Comparison of ENCODE assay signal across 1 cellular context in genomic region chr1:248904437-248905216, GRCh38.
TF ChIP-seq lines count a peak whose summit lies in the region.

No MANE protein-coding gene starts in this region.

TF ChIP-seq in WTC11, 78 proteins besides CTCF, POLR2A, EP300 and RAD21 (continued from another document):
- TF ChIP-seq, protein P1, sequence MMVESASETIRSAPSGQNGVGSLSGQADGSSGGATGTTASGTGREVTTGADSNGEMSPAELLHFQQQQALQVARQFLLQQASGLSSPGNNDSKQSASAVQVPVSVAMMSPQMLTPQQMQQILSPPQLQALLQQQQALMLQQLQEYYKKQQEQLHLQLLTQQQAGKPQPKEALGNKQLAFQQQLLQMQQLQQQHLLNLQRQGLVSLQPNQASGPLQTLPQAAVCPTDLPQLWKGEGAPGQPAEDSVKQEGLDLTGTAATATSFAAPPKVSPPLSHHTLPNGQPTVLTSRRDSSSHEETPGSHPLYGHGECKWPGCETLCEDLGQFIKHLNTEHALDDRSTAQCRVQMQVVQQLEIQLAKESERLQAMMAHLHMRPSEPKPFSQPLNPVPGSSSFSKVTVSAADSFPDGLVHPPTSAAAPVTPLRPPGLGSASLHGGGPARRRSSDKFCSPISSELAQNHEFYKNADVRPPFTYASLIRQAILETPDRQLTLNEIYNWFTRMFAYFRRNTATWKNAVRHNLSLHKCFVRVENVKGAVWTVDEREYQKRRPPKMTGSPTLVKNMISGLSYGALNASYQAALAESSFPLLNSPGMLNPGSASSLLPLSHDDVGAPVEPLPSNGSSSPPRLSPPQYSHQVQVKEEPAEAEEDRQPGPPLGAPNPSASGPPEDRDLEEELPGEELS (CRISPR knock-in tag; IDR thresholded peaks at IDR 0.05): no peak
- no peak for TF ChIP-seq TEAD4 (CRISPR knock-in tag; IDR thresholded peaks at IDR 0.05)
- TF ChIP-seq USF2 (CRISPR knock-in tag; IDR thresholded peaks at IDR 0.05): no peak
